Comparison of ENCODE assay signal across 13 cellular contexts in genomic region chr6:53281518-53282215, GRCh38.
DNase-seq lines count a peak whose midpoint lies in the region; ATAC-seq and TF ChIP-seq lines count a peak whose summit lies in the region.
"Had no signal": no experiment of that assay in that cellular context is flagged by ENCODE, and none has a peak within 500 bp of the region (broad histone marks: within the 10 kb centered on the region; RNA-seq: fewer than 3 reads in every experiment).

No MANE protein-coding gene starts in this region.

- no peak for TF ChIP-seq POLR2A in tibial nerve (IDR thresholded peaks at IDR 0.05)

- H4K20me1 ChIP-seq in OCI-LY1 (ENCODE audit: insufficient read depth, low read length) (no peaks in the 10 kb centered on the region), osteoblast (ENCODE audit: insufficient read depth, low read length) (no peaks in the 10 kb centered on the region)

- 69 to 76% methylated on average over 3 of the region's 3 CpGs for WGBS in tibial nerve, 2 donors

- H3K36me3 ChIP-seq in OCI-LY1 (ENCODE audit: insufficient read depth, low read length): peaks cover 70% of the 10 kb centered on the region
- peaks cover 4% of the 10 kb centered on the region for H3K36me3 ChIP-seq in osteoblast (ENCODE audit: insufficient read depth, low read length)
- peaks cover 0 to 17% (median 0%) of the 10 kb centered on the region in 3 donors for H3K36me3 ChIP-seq in tibial nerve

- H3K9me3 ChIP-seq in OCI-LY1 (ENCODE audit: low read length): no peaks in the 10 kb centered on the region
- no peaks in the 10 kb centered on the region for H3K9me3 ChIP-seq in osteoblast (ENCODE audit: low read depth, low read length)
- H3K9me3 ChIP-seq in tibial nerve: no peaks in the 10 kb centered on the region
- H3K9me3 ChIP-seq: body of pancreas, SJSA1, vagina had no signal

- H2AFZ ChIP-seq in OCI-LY1 (ENCODE audit: low read length) (no peak overlapping the region), osteoblast (ENCODE audit: low read length) (no peak overlapping the region)

- no peaks in the 10 kb centered on the region for H3K79me2 ChIP-seq in OCI-LY1 (ENCODE audit: insufficient read depth, low read length)
- peaks cover 6% of the 10 kb centered on the region for H3K79me2 ChIP-seq in osteoblast (ENCODE audit: insufficient read depth, low read length)

- H3K27me3 ChIP-seq in OCI-LY1 (ENCODE audit: insufficient read depth, low read length) (no peaks in the 10 kb centered on the region), osteoblast (ENCODE audit: insufficient read depth, low read length) (no peaks in the 10 kb centered on the region), tibial nerve (no peaks in the 10 kb centered on the region)
- H3K27me3 ChIP-seq: body of pancreas, SJSA1, vagina had no signal

- DNase-seq in osteoblast (ENCODE audit: insufficient read length, low spot score, missing footprints) (no peak), middle frontal gyrus (ENCODE audit: extremely low spot score, low spot score) (no peak), tibial nerve (ENCODE audit: low spot score in 2 of 2) (no peak), NAMALWA (ENCODE audit: low spot score) (no peak), glomerular visceral epithelial cell (ENCODE audit: extremely low spot score) (no peak)
- DNase-seq: body of pancreas; NCI-H2107; stimulated activated CD4-positive, alpha-beta T cell treated with anti-CD3 and anti-CD28 coated beads, Interleukin-2, amount 100 ng/mL, for 24 hours had no signal

- no peak for TF ChIP-seq EP300 in tibial nerve (IDR thresholded peaks at IDR 0.05)

- no peaks in the 10 kb centered on the region for H3K9me2 ChIP-seq in OCI-LY1 (ENCODE audit: low read depth, low read length)

- H3K4me1 ChIP-seq in OCI-LY1 (ENCODE audit: insufficient read depth, low read length, severe bottlenecking) (peaks cover 25% of the 10 kb centered on the region), osteoblast (ENCODE audit: insufficient read depth, low read length) (peaks cover 14% of the 10 kb centered on the region), tibial nerve (peaks cover 0 to 46% (median 16%) of the 10 kb centered on the region in 4 donors)
- H3K4me1 ChIP-seq: body of pancreas had no signal

- H3F3A ChIP-seq in OCI-LY1 (ENCODE audit: insufficient read depth, low read length): no peaks in the 10 kb centered on the region; the same call in 1 of the 2 replicates

- H3K4me3 ChIP-seq in OCI-LY1 (ENCODE audit: low read depth, low read length, poor library complexity, severe bottlenecking): no peak overlapping the region
- no peak overlapping the region for H3K4me3 ChIP-seq in osteoblast (ENCODE audit: insufficient read depth, low read length)
- no peak overlapping the region for H3K4me3 ChIP-seq in tibial nerve
- H3K4me3 ChIP-seq: body of pancreas, SJSA1, vagina had no signal

- no peak overlapping the region for H3K4me2 ChIP-seq in OCI-LY1 (ENCODE audit: low read length)
- no peak overlapping the region for H3K4me2 ChIP-seq in osteoblast (ENCODE audit: insufficient read depth, low read length)

- peak overlapping the region; percentile 9 for H3K27ac ChIP-seq in OCI-LY1 (ENCODE audit: low read depth, low read length, poor library complexity, severe bottlenecking)
- H3K27ac ChIP-seq in osteoblast (ENCODE audit: low read depth, low read length): peak overlapping the region; percentile 76
- H3K27ac ChIP-seq in tibial nerve: peak overlapping the region in 2 of 4 donors; percentile 56 to 60
- H3K27ac ChIP-seq: body of pancreas, SJSA1, vagina had no signal

- ATAC-seq in GM18502 (IDR thresholded peaks at IDR 0.05; ENCODE audit: poor library complexity, unreplicated experiment) (peak; percentile 46), GM21515 (IDR thresholded peaks at IDR 0.05; ENCODE audit: unreplicated experiment) (peak; percentile 54)
- ATAC-seq: body of pancreas had no signal

- TF ChIP-seq CTCF in OCI-LY1 (IDR thresholded peaks at IDR 0.05; ENCODE audit: low read length): no peak
- TF ChIP-seq CTCF in osteoblast (IDR thresholded peaks at IDR 0.05; ENCODE audit: extremely low read depth, low read depth, low read length): no peak
- TF ChIP-seq CTCF in tibial nerve (IDR thresholded peaks at IDR 0.05): no peak

- no peak overlapping the region for H3K9ac ChIP-seq in OCI-LY1 (ENCODE audit: low read length)
